ENCODE assay signal across 6 cellular contexts in the genomic region with DNA sequence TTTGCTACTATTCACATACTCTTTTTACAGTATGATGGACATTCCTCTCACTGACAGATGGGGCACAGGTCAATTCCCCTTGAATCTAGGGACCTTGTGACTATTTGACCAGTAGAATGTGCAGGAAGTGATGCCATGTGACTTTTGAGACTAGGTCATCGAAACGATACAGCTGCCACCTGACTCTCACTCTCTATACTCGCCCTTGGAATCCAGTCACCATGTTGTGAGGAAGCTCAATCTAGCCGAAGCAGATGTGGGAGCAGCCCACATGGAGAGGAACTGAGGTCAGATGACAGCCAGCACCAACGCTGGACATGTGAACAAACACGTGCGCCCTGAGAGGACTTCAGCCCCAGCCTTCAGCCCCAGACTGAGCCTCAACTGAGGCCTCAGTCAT.
"Had no signal": no experiment of that assay in that cellular context is flagged by ENCODE, and none has a peak within 500 bp of the region (broad histone marks: within the 10 kb centered on the region; RNA-seq: fewer than 3 reads in every experiment).

No MANE protein-coding gene starts in this region.

- H3K27ac ChIP-seq: HL-60 had no signal

- ATAC-seq: K562 had no signal

- H3K36me3 Mint-ChIP-seq: IgD-negative memory B cell had no signal

- H3K27ac Mint-ChIP-seq: IgD-negative memory B cell had no signal

- DNase-seq: IMR-90, KBM-7 had no signal

- H3K27me3 Mint-ChIP-seq: IgD-negative memory B cell had no signal

- FAIRE-seq: HTR-8/SVneo, K562 had no signal

- H3K4me3 ChIP-seq: K562 had no signal

- H3K4me1 Mint-ChIP-seq: IgD-negative memory B cell had no signal

- H3K4me3 Mint-ChIP-seq: IgD-negative memory B cell had no signal
